In the genomic region with DNA sequence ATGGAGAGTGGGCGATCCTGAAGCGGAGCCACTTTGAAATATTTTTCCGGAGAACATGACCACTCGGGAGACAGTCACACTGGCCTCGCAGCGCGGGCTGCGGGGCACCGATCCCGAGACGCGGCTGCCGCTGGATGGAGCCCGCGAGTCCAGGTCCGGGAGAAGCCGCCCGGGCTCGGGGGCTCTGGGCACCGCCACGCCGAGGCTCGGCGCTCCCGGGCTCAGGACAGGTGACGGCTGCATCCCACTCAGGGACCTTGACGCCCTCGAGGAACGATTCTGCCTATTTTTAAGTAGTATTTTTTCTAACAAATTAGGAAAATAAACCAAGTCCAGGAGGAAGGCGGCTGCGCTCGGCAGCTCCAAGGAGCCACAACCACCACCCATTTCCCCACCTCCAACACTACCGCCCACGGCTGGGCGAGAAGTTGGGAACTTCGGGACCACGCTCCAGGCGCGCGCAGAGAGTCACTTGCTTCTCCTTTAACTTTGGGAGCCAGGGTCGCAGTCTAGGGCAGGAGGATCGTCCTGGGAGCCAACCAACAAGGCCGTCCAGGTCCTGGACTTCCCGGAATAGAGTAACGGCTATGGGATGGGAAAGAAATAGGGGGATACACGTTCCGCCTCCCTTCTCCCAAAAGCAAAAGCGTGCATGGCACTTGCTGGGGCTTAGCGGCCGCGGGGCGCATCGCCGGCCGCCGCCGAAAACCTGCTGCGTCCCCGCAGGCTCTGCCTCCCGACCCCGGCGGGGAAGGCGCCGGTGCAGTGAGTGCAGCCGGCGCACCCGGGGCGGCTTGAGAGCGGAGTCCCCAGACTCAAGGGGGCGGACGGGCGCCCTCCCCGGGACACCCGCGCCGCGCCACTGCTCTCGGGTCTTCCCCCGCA, we compare ENCODE assay signal across 8 cellular contexts. TPM values are rescaled to one million over a fixed set of nuclear protein-coding genes. Genes with fewer than 3 reads are reported as not detected.
DNase-seq lines count a peak whose midpoint lies in the region; ATAC-seq and TF ChIP-seq lines count a peak whose summit lies in the region.

No MANE protein-coding gene starts in this region.

- H3K36me3 ChIP-seq in duodenal mucosa (ENCODE audit: control insufficient read depth in 1 of 2, insufficient read depth in 2 of 2, low read length in 2 of 2) (no peaks in the 10 kb centered on the region), right lobe of liver (no peaks in the 10 kb centered on the region)

- H3K27me3 ChIP-seq in duodenal mucosa (ENCODE audit: control insufficient read depth in 1 of 2, insufficient read depth in 2 of 2, low read length in 2 of 2) (peaks cover 57 to 64% of the 10 kb centered on the region in 2 donors), right lobe of liver (peaks cover 12 to 37% of the 10 kb centered on the region in 2 donors)

- intact Hi-C loops in right lobe of liver (cut with DNase I) = no loop called here

- no peaks in the 10 kb centered on the region for H3K9me3 ChIP-seq in duodenal mucosa (ENCODE audit: control insufficient read depth in 1 of 2, low read length in 2 of 2)
- no peaks in the 10 kb centered on the region for H3K9me3 ChIP-seq in right lobe of liver

- peak; percentile 39 for DNase-seq in NCI-H1092 (lab: John Stamatoyannopoulos, UW)
- peak; percentile 47 for DNase-seq in activated CD4-positive, CD25-positive, alpha-beta regulatory T cell treated with anti-CD3 and anti-CD28 coated beads, Interleukin-2, amount 50 U/mL, for 72 hours
- peak; percentile 58 to 68 (median 66) for DNase-seq in right lobe of liver
- peak; percentile 36 to 41 for DNase-seq in stimulated activated CD4-positive, alpha-beta T cell treated with anti-CD3 and anti-CD28 coated beads, Interleukin-4, amount 100 ng/mL, for 48 hours (ENCODE audit: low read depth in 2 of 2)
- no peak for DNase-seq in GOT3 (lab: John Stamatoyannopoulos, UW)

- peak; percentile 36 to 77 (median 72) for TF ChIP-seq CTCF in right lobe of liver (IDR thresholded peaks at IDR 0.05)

- 0% methylated on average over 15 of the region's 79 CpGs for WGBS in right lobe of liver (ENCODE audit: insufficient coverage, low coverage, low lambda C conversion rate, missing lambda C conversion rate)

- ATAC-seq in right lobe of liver = peak; percentile 82 to 91 (median 88)
- no peak for ATAC-seq in HG03439 (IDR thresholded peaks at IDR 0.05; ENCODE audit: unreplicated experiment)

- no peak overlapping the region for H3K9ac ChIP-seq in duodenal mucosa (ENCODE audit: low read depth in 1 of 2, low read length in 2 of 2)

- peak overlapping the region; percentile 58; the same call in 1 of the 2 replicates for H3K4me3 ChIP-seq in GM08714 (ENCODE audit: low read length)
- peak overlapping the region; percentile 72 to 75 for H3K4me3 ChIP-seq in duodenal mucosa (ENCODE audit: low read depth in 1 of 2, low read length in 2 of 2)
- peak overlapping the region; percentile 29 to 56 (median 39) for H3K4me3 ChIP-seq in right lobe of liver

- TF ChIP-seq POLR2A in right lobe of liver (IDR thresholded peaks at IDR 0.05) = no peak

- H3K4me1 ChIP-seq in duodenal mucosa (ENCODE audit: control insufficient read depth in 1 of 2, insufficient read depth in 2 of 2, low read length in 2 of 2) = peaks cover 8 to 15% of the 10 kb centered on the region in 2 donors
- H3K4me1 ChIP-seq in right lobe of liver = peaks cover 0 to 22% (median 4%) of the 10 kb centered on the region in 4 donors

- H3K27ac ChIP-seq in duodenal mucosa (ENCODE audit: low read depth, low read length) (no peak overlapping the region), right lobe of liver (no peak overlapping the region)

RNA-seq across cellular contexts. Expression of gene MEGF11, which starts 0.9 kb away (rescaled TPM):
- total RNA-seq in right lobe of liver = not detected

RNA-seq across cellular contexts. Expression of gene DIS3L, which starts 40.7 kb away (rescaled TPM):
- total RNA-seq in right lobe of liver = 10 to 100 TPM; 16.1 to 32.3 (median 19.6) TPM
